12 cellular contexts compared by ENCODE assay signal in genomic region chr1:205183676-205184335, GRCh38. TPM values are rescaled to one million over a fixed set of nuclear protein-coding genes. Genes with fewer than 3 reads are reported as not detected.
DNase-seq lines count a peak whose midpoint lies in the region; ATAC-seq and TF ChIP-seq lines count a peak whose summit lies in the region.
"Had no signal": no experiment of that assay in that cellular context is flagged by ENCODE, and none has a peak within 500 bp of the region (broad histone marks: within the 10 kb centered on the region; RNA-seq: fewer than 3 reads in every experiment).

No MANE protein-coding gene starts in this region.

- H3K36me3 ChIP-seq in HEK293 (ENCODE audit: control insufficient read depth in 2 of 2, insufficient read depth in 1 of 2, low read length in 2 of 2) (peaks cover 7 to 25% of the 10 kb centered on the region in 2 experiments; a peak in 2 of 3 replicates), mesenchymal stem cell (ENCODE audit: control insufficient read depth in 1 of 2, insufficient read depth in 2 of 2, low read depth in 1 of 2, low read length in 2 of 2) (peaks cover 9 to 22% of the 10 kb centered on the region in 2 experiments)

- H2BK15ac ChIP-seq in mesenchymal stem cell (ENCODE audit: low read depth, poor library complexity, severe bottlenecking) = no peak overlapping the region

- H3K27me3 Mint-ChIP-seq in stimulated activated memory B cell treated with anti-CD40 and anti-IgM and Interleukin-4, amounts not matched to agents 10 μg/mL and 1 μg/mL and 100 μg/mL, for 72 hours = no peaks in the 10 kb centered on the region
- H3K27me3 Mint-ChIP-seq: central memory CD8-positive, alpha-beta T cell had no signal

- H3K4me2 ChIP-seq in mesenchymal stem cell (ENCODE audit: low read length, poor library complexity, severe bottlenecking) = no peak overlapping the region

- H3K9ac ChIP-seq in mesenchymal stem cell (ENCODE audit: low read length) = peak overlapping the region; percentile 63

- H3K4me1 ChIP-seq in HEK293 (ENCODE audit: control insufficient read depth, insufficient read depth, low read length) (no peaks in the 10 kb centered on the region), mesenchymal stem cell (ENCODE audit: control insufficient read depth, insufficient read depth, low read depth, low read length) (peaks cover 5% of the 10 kb centered on the region)

- no peak overlapping the region for H3K4ac ChIP-seq in mesenchymal stem cell (ENCODE audit: low read depth in 1 of 2, low read length in 2 of 2)

- no peak overlapping the region for H3K23ac ChIP-seq in mesenchymal stem cell (ENCODE audit: low read length in 2 of 2)

- no peak for TF ChIP-seq CTCF in AG04449 (IDR thresholded peaks at IDR 0.05; ENCODE audit: insufficient read depth, low read length, missing control alignments)
- TF ChIP-seq CTCF in HEK293 (tag by site-specific recombination; IDR thresholded peaks at IDR 0.05) = no peak
- TF ChIP-seq CTCF in astrocyte of the spinal cord (IDR thresholded peaks at IDR 0.05; ENCODE audit: low read depth, low read length) = no peak
- no peak for TF ChIP-seq CTCF in RWPE1 (conservative IDR thresholded peaks at IDR 0.05; ENCODE audit: low read depth)

- no peak overlapping the region for H2BK12ac ChIP-seq in mesenchymal stem cell (ENCODE audit: low read length in 2 of 2)

- H3K18ac ChIP-seq in mesenchymal stem cell (ENCODE audit: low read depth in 1 of 2, low read length in 2 of 2) = no peak overlapping the region

- H4K91ac ChIP-seq in mesenchymal stem cell (ENCODE audit: low read length) = no peak overlapping the region

- H3K27ac ChIP-seq in HEK293 (ENCODE audit: extremely low read depth, low read depth, low read length) (no peak overlapping the region), mesenchymal stem cell (ENCODE audit: low read length, poor library complexity, severe bottlenecking) (peak overlapping the region; percentile 17), RWPE1 (no peak overlapping the region)

- whole genome bisulfite sequencing in mesenchymal stem cell = 68% methylated on average over 2 of the region's 4 CpGs

- H3K14ac ChIP-seq in mesenchymal stem cell (ENCODE audit: low read length in 2 of 2) = no peak overlapping the region

- peaks cover 23% of the 10 kb centered on the region for H3K79me1 ChIP-seq in mesenchymal stem cell (replicated peaks; ENCODE audit: low read length, poor library complexity, severe bottlenecking)

- H4K8ac ChIP-seq in mesenchymal stem cell (ENCODE audit: low read length) = peak overlapping the region; percentile 21

- CTCF ChIA-PET in AG04449 (lab: Yijun Ruan, JAX) = interaction anchor here (0.8 to 2.8 kb wide), 6 partner anchors 12 to 46 kb away, joined by 3 to 7 read pairs (median 4); no protein-coding TSS in a partner anchor
- CTCF ChIA-PET in HEK293 (lab: Yijun Ruan, JAX) = interaction anchor here (0.8 to 1.2 kb wide), 2 partner anchors 14 to 195 kb away, joined by 3 read pairs; no protein-coding TSS in a partner anchor
- CTCF ChIA-PET in RWPE1 (lab: Yijun Ruan, JAX) = interaction anchor here (0.6 to 1.0 kb wide), 4 partner anchors 12 to 897 kb away, joined by 3 to 5 read pairs (median 3); no protein-coding TSS in a partner anchor

- H2BK5ac ChIP-seq in mesenchymal stem cell (ENCODE audit: low read depth, low read length, poor library complexity, severe bottlenecking) = no peak overlapping the region

- H3K27ac Mint-ChIP-seq in stimulated activated memory B cell treated with anti-CD40 and anti-IgM and Interleukin-4, amounts not matched to agents 10 μg/mL and 1 μg/mL and 100 μg/mL, for 72 hours = no peak overlapping the region

- H3K9me3 ChIP-seq in HEK293 (ENCODE audit: control insufficient read depth, insufficient read depth, low read depth, low read length) (no peaks in the 10 kb centered on the region), mesenchymal stem cell (ENCODE audit: control insufficient read depth, low read length) (no peaks in the 10 kb centered on the region)
- H3K9me3 ChIP-seq: Caco-2 had no signal

- peaks cover 13% of the 10 kb centered on the region for H3K4me1 Mint-ChIP-seq in stimulated activated memory B cell treated with anti-CD40 and anti-IgM and Interleukin-4, amounts not matched to agents 10 μg/mL and 1 μg/mL and 100 μg/mL, for 72 hours

- in situ Hi-C loops in astrocyte of the spinal cord (cut with HindIII; ENCODE audit: low sequenced_read_pairs) = no loop called here

- no peaks in the 10 kb centered on the region for H3K9me3 Mint-ChIP-seq in stimulated activated memory B cell treated with anti-CD40 and anti-IgM and Interleukin-4, amounts not matched to agents 10 μg/mL and 1 μg/mL and 100 μg/mL, for 72 hours
- H3K9me3 Mint-ChIP-seq: central memory CD8-positive, alpha-beta T cell had no signal

- no peak overlapping the region for H2AK5ac ChIP-seq in mesenchymal stem cell (ENCODE audit: low read length, severe bottlenecking)

- no peaks in the 10 kb centered on the region for H3K27me3 ChIP-seq in mesenchymal stem cell (ENCODE audit: control insufficient read depth in 1 of 2, insufficient read depth in 1 of 2, low read length in 2 of 2)

- H3K36me3 Mint-ChIP-seq in stimulated activated memory B cell treated with anti-CD40 and anti-IgM and Interleukin-4, amounts not matched to agents 10 μg/mL and 1 μg/mL and 100 μg/mL, for 72 hours = peaks cover 36% of the 10 kb centered on the region

- H3K4me3 Mint-ChIP-seq in stimulated activated memory B cell treated with anti-CD40 and anti-IgM and Interleukin-4, amounts not matched to agents 10 μg/mL and 1 μg/mL and 100 μg/mL, for 72 hours = no peak overlapping the region
- H3K4me3 Mint-ChIP-seq: central memory CD8-positive, alpha-beta T cell had no signal

- ATAC-seq in stimulated activated memory B cell treated with anti-CD40 and anti-IgM and Interleukin-4, amounts not matched to agents 10 μg/mL and 1 μg/mL and 100 μg/mL, for 72 hours = no peak

- POLR2A ChIA-PET in AG04449 (lab: Yijun Ruan, JAX) = interaction anchor here (0.7 kb wide), 1 partner anchor 8 kb away, joined by 3 read pairs; no protein-coding TSS in a partner anchor
- POLR2A ChIA-PET in HEK293 (lab: Yijun Ruan, JAX) = no interaction called here
- POLR2A ChIA-PET in RWPE1 (lab: Yijun Ruan, JAX; ENCODE audit: low non-redundant PET) = no interaction called here

- H2AFZ ChIP-seq in mesenchymal stem cell (ENCODE audit: low read depth, low read length) = no peak overlapping the region

- peak; percentile 33 for DNase-seq in AG04449 (ENCODE audit: low read depth, low spot score)
- peak; percentile 77 for DNase-seq in astrocyte of the spinal cord (ENCODE audit: low read depth, low spot score)
- peak; percentile 65 for DNase-seq in mesenchymal stem cell
- no peak for DNase-seq in RWPE1 (ENCODE audit: low spot score)
- no peak for DNase-seq in inferior parietal cortex (ENCODE audit: extremely low spot score)
- DNase-seq in NCI-H1436 treated with DMSO at 0.1 percent for 48 hours (lab: John Stamatoyannopoulos, UW) = no peak
- DNase-seq: Caco-2, NCI-H524, retina had no signal

- no peak overlapping the region for H2BK120ac ChIP-seq in mesenchymal stem cell (ENCODE audit: low read depth, low read length)

- H3K4me3 ChIP-seq in AG04449 (ENCODE audit: low read depth, low read length) (no peak overlapping the region), HEK293 (ENCODE audit: low read depth, low read length) (no peak overlapping the region), astrocyte of the spinal cord (ENCODE audit: low read depth, low read length) (no peak overlapping the region), mesenchymal stem cell (ENCODE audit: insufficient read depth in 1 of 2, low read depth in 1 of 2, low read length in 2 of 2) (peak overlapping the region in 1 of 2 experiments; percentile 43)

TF ChIP-seq in HEK293, 187 proteins besides CTCF, POLR2A, EP300 and RAD21:
- TF ChIP-seq PRDM1 (tag by site-specific recombination; IDR thresholded peaks at IDR 0.05) = 0 out of 2 replicates have a peak, but pooled peaks have one; percentile 30
- TF ChIP-seq ZNF560 (tag by site-specific recombination; IDR thresholded peaks at IDR 0.05; ENCODE audit: borderline replicate concordance) = no peak
- no peak for TF ChIP-seq ZNF530 (tag by site-specific recombination; IDR thresholded peaks at IDR 0.05; ENCODE audit: low read depth)
- TF ChIP-seq ZNF558 (tag by site-specific recombination; IDR thresholded peaks at IDR 0.05) = no peak
- TF ChIP-seq, protein P1, sequence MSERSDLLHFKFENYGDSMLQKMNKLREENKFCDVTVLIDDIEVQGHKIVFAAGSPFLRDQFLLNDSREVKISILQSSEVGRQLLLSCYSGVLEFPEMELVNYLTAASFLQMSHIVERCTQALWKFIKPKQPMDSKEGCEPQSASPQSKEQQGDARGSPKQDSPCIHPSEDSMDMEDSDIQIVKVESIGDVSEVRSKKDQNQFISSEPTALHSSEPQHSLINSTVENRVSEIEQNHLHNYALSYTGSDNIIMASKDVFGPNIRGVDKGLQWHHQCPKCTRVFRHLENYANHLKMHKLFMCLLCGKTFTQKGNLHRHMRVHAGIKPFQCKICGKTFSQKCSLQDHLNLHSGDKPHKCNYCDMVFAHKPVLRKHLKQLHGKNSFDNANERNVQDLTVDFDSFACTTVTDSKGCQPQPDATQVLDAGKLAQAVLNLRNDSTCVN (tag by site-specific recombination; optimal IDR thresholded peaks at IDR 0.05) = no peak
- TF ChIP-seq ZNF777 (tag by site-specific recombination; IDR thresholded peaks at IDR 0.05; ENCODE audit: borderline replicate concordance) = no peak
- no peak for TF ChIP-seq ZNF391 (tag by site-specific recombination; IDR thresholded peaks at IDR 0.05; ENCODE audit: borderline replicate concordance, low read depth)
- TF ChIP-seq ZNF266 (tag by site-specific recombination; IDR thresholded peaks at IDR 0.05; ENCODE audit: low read depth) = no peak
- TF ChIP-seq SALL2 (tag by site-specific recombination; IDR thresholded peaks at IDR 0.05; ENCODE audit: borderline replicate concordance) = no peak

RNA-seq across cellular contexts. Expression of gene DSTYK, which starts 27.7 kb away (rescaled TPM):
- polyA plus RNA-seq in mesenchymal stem cell (2013, experiment 1 of 2) = 8.1 TPM
- 8.0 TPM for polyA plus RNA-seq in mesenchymal stem cell (2013, experiment 2 of 2)

RNA-seq across cellular contexts. Expression of gene TMCC2, which starts 43.9 kb away (rescaled TPM):
- polyA plus RNA-seq in mesenchymal stem cell (2013, experiment 1 of 2) = 1.8 TPM
- polyA plus RNA-seq in mesenchymal stem cell (2013, experiment 2 of 2) = 1.8 TPM

Comparison
In these comparisons a context has a peak if more than half of its experiments do, and no peak if none do; other contexts are left out.
1. DNase-seq: peak in AG04449 (single experiment), astrocyte of the spinal cord (single experiment) and mesenchymal stem cell (single experiment); none in RWPE1 (single experiment), inferior parietal cortex (single experiment) and NCI-H1436 treated with DMSO at 0.1 percent for 48 hours (single experiment).